ENCODE assay signal across 10 cellular contexts in the genomic region with DNA sequence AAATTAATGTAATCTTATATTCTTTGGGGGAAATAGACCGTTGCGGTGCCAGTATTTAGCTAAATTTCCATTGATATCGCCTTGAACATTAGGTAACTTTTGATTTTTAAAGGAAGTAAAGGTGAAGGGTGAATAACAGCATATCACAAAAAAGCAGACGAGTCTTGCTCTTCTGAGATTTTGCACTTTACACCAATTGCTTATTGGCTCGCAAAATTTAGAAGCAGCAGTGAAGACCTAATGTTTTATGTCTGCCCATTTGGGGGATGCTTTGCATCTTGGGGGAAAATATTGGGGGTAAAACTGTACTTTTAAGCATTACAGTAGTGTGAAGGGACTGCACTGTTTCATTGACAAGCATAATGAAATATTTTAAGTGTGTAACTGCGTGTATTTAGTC. TPM values are rescaled to one million over a fixed set of nuclear protein-coding genes. Genes with fewer than 3 reads are reported as not detected.
DNase-seq lines count a peak whose midpoint lies in the region; ATAC-seq and TF ChIP-seq lines count a peak whose summit lies in the region.
"Had no signal": no experiment of that assay in that cellular context is flagged by ENCODE, and none has a peak within 500 bp of the region (broad histone marks: within the 10 kb centered on the region; RNA-seq: fewer than 3 reads in every experiment).

No MANE protein-coding gene starts in this region.

- H3K27me3 ChIP-seq in right cardiac atrium (ENCODE audit: control insufficient read depth, insufficient read depth) = no peaks in the 10 kb centered on the region
- H3K27me3 ChIP-seq in right atrium auricular region = no peaks in the 10 kb centered on the region
- H3K27me3 ChIP-seq in duodenal mucosa (ENCODE audit: control insufficient read depth in 1 of 2, insufficient read depth in 2 of 2, low read length in 2 of 2) = no peaks in the 10 kb centered on the region
- H3K27me3 ChIP-seq in muscle layer of duodenum (ENCODE audit: low read depth, low read length) = no peaks in the 10 kb centered on the region

- ATAC-seq in right cardiac atrium (no peak), HG03045 (IDR thresholded peaks at IDR 0.05; ENCODE audit: unreplicated experiment) (no peak)

- no peak for TF ChIP-seq CTCF in right atrium auricular region (IDR thresholded peaks at IDR 0.05)

- no peaks in the 10 kb centered on the region for H3K36me3 Mint-ChIP-seq in activated T-helper 2 cell treated with anti-CD3 and anti-CD28 coated beads, Interferon-gamma antibody, Interleukin-2, Interleukin-4, amounts not matched to agents 10 μg/mL and 5 μg/mL and 100 μg/mL, durations not matched to agents 14 hours and 24 hours and 36 hours (ENCODE audit: low read depth)

- WGBS in right cardiac atrium = 7% methylated on average over 6 of the region's 6 CpGs

- H3K4me3 ChIP-seq in right cardiac atrium (ENCODE audit: low read length) (peak overlapping the region; percentile 73), right atrium auricular region (peak overlapping the region in 1 of 2 donors; percentile 52), duodenal mucosa (ENCODE audit: low read depth in 1 of 2, low read length in 2 of 2) (peak overlapping the region; percentile 91 to 93), muscle layer of duodenum (ENCODE audit: low read depth in 1 of 2, low read length in 2 of 2) (peak overlapping the region; percentile 79 to 99)

- H3K9me3 Mint-ChIP-seq in activated T-helper 2 cell treated with anti-CD3 and anti-CD28 coated beads, Interferon-gamma antibody, Interleukin-2, Interleukin-4, amounts not matched to agents 10 μg/mL and 5 μg/mL and 100 μg/mL, durations not matched to agents 14 hours and 24 hours and 36 hours = no peaks in the 10 kb centered on the region

- no peak for DNase-seq in right cardiac atrium
- no peak for DNase-seq in right atrium auricular region (ENCODE audit: low spot score)
- DNase-seq in OCI-M1 (lab: John Stamatoyannopoulos, UW) = no peak
- no peak for DNase-seq in NCI-H146 treated with DMSO at 0.1 percent for 48 hours (lab: John Stamatoyannopoulos, UW; ENCODE audit: unreplicated experiment)
- DNase-seq in activated T-helper 2 cell treated with anti-CD3 and anti-CD28 coated beads, Interferon-gamma antibody, Interleukin-2, Interleukin-4, amounts not matched to agents 10 μg/mL and 5 μg/mL and 100 μg/mL, durations not matched to agents 14 hours and 24 hours and 36 hours (ENCODE audit: low spot score) = no peak
- DNase-seq: activated naive CD4-positive, alpha-beta T cell; NCI-H510A treated with DMSO at 0.1 percent for 48 hours had no signal

- no peak overlapping the region for H3K27ac ChIP-seq in right cardiac atrium (ENCODE audit: low read length)
- no peak overlapping the region for H3K27ac ChIP-seq in right atrium auricular region
- no peak overlapping the region for H3K27ac ChIP-seq in duodenal mucosa (ENCODE audit: low read depth, low read length)
- H3K27ac ChIP-seq in muscle layer of duodenum (ENCODE audit: low read length) = peak overlapping the region; percentile 4

- H3K4me1 Mint-ChIP-seq in activated T-helper 2 cell treated with anti-CD3 and anti-CD28 coated beads, Interferon-gamma antibody, Interleukin-2, Interleukin-4, amounts not matched to agents 10 μg/mL and 5 μg/mL and 100 μg/mL, durations not matched to agents 14 hours and 24 hours and 36 hours (ENCODE audit: low read depth) = peaks cover 8% of the 10 kb centered on the region

- no peak overlapping the region for H3K27ac Mint-ChIP-seq in activated T-helper 2 cell treated with anti-CD3 and anti-CD28 coated beads, Interferon-gamma antibody, Interleukin-2, Interleukin-4, amounts not matched to agents 10 μg/mL and 5 μg/mL and 100 μg/mL, durations not matched to agents 14 hours and 24 hours and 36 hours

- intact Hi-C loops in right cardiac atrium (cut with DNase I) = loop anchor here in 3 of 4 donors (10.0 kb wide), 2 partner anchors 91 to 109 kb away; partner anchors contain the start of gene ABCA5 (in 1 of the 3)
- intact Hi-C loops in activated T-helper 2 cell treated with anti-CD3 and anti-CD28 coated beads, Interferon-gamma antibody, Interleukin-2, Interleukin-4, amounts not matched to agents 10 μg/mL and 5 μg/mL and 100 μg/mL, durations not matched to agents 14 hours and 24 hours and 36 hours (cut with micrococcal nuclease) = no loop called here

- H3K9ac ChIP-seq in duodenal mucosa (ENCODE audit: low read depth in 1 of 2, low read length in 2 of 2) = peak overlapping the region; percentile 39 to 52

- H3K4me3 Mint-ChIP-seq in activated T-helper 2 cell treated with anti-CD3 and anti-CD28 coated beads, Interferon-gamma antibody, Interleukin-2, Interleukin-4, amounts not matched to agents 10 μg/mL and 5 μg/mL and 100 μg/mL, durations not matched to agents 14 hours and 24 hours and 36 hours (ENCODE audit: low read depth) = no peak overlapping the region

- H3K9me3 ChIP-seq in right cardiac atrium (ENCODE audit: control insufficient read depth, low read length) (no peaks in the 10 kb centered on the region), right atrium auricular region (no peaks in the 10 kb centered on the region), duodenal mucosa (ENCODE audit: control insufficient read depth in 1 of 2, low read length in 2 of 2) (no peaks in the 10 kb centered on the region), muscle layer of duodenum (ENCODE audit: control insufficient read depth in 1 of 2, low read length in 2 of 2) (no peaks in the 10 kb centered on the region)

- H3K27me3 Mint-ChIP-seq in activated T-helper 2 cell treated with anti-CD3 and anti-CD28 coated beads, Interferon-gamma antibody, Interleukin-2, Interleukin-4, amounts not matched to agents 10 μg/mL and 5 μg/mL and 100 μg/mL, durations not matched to agents 14 hours and 24 hours and 36 hours (ENCODE audit: low read depth) = no peaks in the 10 kb centered on the region

- H3K36me3 ChIP-seq in right atrium auricular region (no peaks in the 10 kb centered on the region), duodenal mucosa (ENCODE audit: control insufficient read depth in 1 of 2, insufficient read depth in 2 of 2, low read length in 2 of 2) (no peaks in the 10 kb centered on the region), muscle layer of duodenum (ENCODE audit: control insufficient read depth in 1 of 2, insufficient read depth in 2 of 2, low read length in 2 of 2) (no peaks in the 10 kb centered on the region)

- no peaks in the 10 kb centered on the region for H3K4me1 ChIP-seq in right cardiac atrium (ENCODE audit: control insufficient read depth, insufficient read depth, low read length)
- H3K4me1 ChIP-seq in right atrium auricular region = peaks cover 0 to 27% of the 10 kb centered on the region in 2 donors
- H3K4me1 ChIP-seq in duodenal mucosa (ENCODE audit: control insufficient read depth in 1 of 2, insufficient read depth in 2 of 2, low read length in 2 of 2) = peaks cover 18 to 21% of the 10 kb centered on the region in 2 donors
- H3K4me1 ChIP-seq in muscle layer of duodenum (ENCODE audit: control insufficient read depth in 1 of 2, insufficient read depth in 2 of 2, low read length in 2 of 2) = peaks cover 12% of the 10 kb centered on the region in 2 donors

RNA-seq across cellular contexts. Expression of gene MAP2K6, which starts 0.9 kb away (rescaled TPM):
- total RNA-seq in right cardiac atrium = 1 to 10 TPM; 2.1 to 4.1 (median 3.2) TPM
- polyA plus RNA-seq in right cardiac atrium = 0.72 TPM
- 1 to 10 TPM in 1 of 2 donors, under 1 TPM in 1; 0.90 to 5.3 TPM for total RNA-seq in right atrium auricular region
- 3.1 and 3.6 TPM in 2 replicates for total RNA-seq in activated T-helper 2 cell treated with anti-CD3 and anti-CD28 coated beads, Interferon-gamma antibody, Interleukin-2, Interleukin-4, amounts not matched to agents 10 μg/mL and 5 μg/mL and 100 μg/mL, durations not matched to agents 14 hours and 24 hours and 36 hours
